Comparison of ENCODE assay signal across 1 cellular context in the genomic region with DNA sequence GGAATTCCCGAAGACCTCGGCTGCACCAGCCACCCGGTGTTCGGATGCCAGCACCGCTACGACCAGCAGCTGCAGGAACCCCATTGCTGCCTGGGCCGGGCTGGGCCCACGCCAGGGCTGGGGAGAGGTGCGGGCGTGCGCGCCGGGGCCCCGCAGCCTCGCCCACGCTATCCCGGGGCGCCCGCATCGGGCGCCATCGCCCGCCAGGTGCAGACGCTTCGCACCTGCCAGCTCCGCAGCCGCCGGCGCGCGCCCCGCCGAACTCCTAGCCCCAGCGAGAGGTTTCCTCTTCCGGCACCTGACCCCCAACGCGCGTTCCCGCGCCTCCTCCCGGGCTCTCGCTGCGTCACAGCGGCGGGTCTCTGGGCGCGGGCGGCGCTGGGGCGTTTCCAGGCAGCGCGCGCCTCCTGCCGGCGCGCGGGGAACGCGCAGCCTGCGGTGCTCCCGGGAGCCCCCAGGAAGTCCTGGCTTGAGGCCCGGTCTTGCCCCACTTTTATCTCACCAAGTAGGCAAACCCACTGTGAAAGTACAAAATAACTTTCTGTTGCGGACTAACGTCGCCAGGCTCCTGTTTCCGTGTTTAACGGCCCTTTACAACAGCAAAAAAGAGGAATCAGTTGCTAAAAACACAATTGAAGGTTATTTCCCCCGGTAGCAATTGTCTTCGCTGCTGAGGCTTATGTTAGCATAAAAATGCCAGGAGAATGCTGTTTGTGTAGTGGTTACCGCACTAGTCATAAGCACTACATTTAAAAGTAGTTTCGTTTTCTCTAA.
TF ChIP-seq lines count a peak whose summit lies in the region.

A gene with protein sequence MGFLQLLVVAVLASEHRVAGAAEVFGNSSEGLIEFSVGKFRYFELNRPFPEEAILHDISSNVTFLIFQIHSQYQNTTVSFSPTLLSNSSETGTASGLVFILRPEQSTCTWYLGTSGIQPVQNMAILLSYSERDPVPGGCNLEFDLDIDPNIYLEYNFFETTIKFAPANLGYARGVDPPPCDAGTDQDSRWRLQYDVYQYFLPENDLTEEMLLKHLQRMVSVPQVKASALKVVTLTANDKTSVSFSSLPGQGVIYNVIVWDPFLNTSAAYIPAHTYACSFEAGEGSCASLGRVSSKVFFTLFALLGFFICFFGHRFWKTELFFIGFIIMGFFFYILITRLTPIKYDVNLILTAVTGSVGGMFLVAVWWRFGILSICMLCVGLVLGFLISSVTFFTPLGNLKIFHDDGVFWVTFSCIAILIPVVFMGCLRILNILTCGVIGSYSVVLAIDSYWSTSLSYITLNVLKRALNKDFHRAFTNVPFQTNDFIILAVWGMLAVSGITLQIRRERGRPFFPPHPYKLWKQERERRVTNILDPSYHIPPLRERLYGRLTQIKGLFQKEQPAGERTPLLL (minus strand): TSS at position 300 of the 774 bp plus-strand sequence. CDS start 216 bp downstream, at position 84.

TF ChIP-seq in K562, 482 proteins besides CTCF, POLR2A, EP300 and RAD21 (continued from another document and continues in another):
- TF ChIP-seq, protein P1, sequence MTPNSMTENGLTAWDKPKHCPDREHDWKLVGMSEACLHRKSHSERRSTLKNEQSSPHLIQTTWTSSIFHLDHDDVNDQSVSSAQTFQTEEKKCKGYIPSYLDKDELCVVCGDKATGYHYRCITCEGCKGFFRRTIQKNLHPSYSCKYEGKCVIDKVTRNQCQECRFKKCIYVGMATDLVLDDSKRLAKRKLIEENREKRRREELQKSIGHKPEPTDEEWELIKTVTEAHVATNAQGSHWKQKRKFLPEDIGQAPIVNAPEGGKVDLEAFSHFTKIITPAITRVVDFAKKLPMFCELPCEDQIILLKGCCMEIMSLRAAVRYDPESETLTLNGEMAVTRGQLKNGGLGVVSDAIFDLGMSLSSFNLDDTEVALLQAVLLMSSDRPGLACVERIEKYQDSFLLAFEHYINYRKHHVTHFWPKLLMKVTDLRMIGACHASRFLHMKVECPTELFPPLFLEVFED (CRISPR knock-in tag; conservative IDR thresholded peaks at IDR 0.05), result no peak
- TF ChIP-seq PHB2 (IDR thresholded peaks at IDR 0.05; ENCODE audit: low read depth), result no peak
- no peak for TF ChIP-seq MCM2 (IDR thresholded peaks at IDR 0.05; ENCODE audit: low read depth)
- 0 out of 2 replicates have a peak, but pooled peaks have one; percentile 29 for TF ChIP-seq LEF1 (IDR thresholded peaks at IDR 0.05)
- TF ChIP-seq MTA3 (IDR thresholded peaks at IDR 0.05; ENCODE audit: borderline replicate concordance), result no peak; the same call in 1 of the 2 replicates
- no peak; a peak in 2 of 4 replicates for TF ChIP-seq RCOR1 (IDR thresholded peaks at IDR 0.05; ENCODE audit: borderline replicate concordance in 1 of 2, low read depth in 2 of 2, low read length in 2 of 2)
- TF ChIP-seq ZNF184 (CRISPR knock-in tag; IDR thresholded peaks at IDR 0.05), result no peak
- no peak for TF ChIP-seq ZNF174 (CRISPR knock-in tag; IDR thresholded peaks at IDR 0.05)
- peak; percentile 70 for TF ChIP-seq KDM5B (IDR thresholded peaks at IDR 0.05; ENCODE audit: insufficient replicate concordance, low read depth, low read length)
- 0 out of 2 replicates have a peak, but pooled peaks have one; percentile 33 for TF ChIP-seq SMARCA4 (IDR thresholded peaks at IDR 0.05)
- TF ChIP-seq, protein P2, sequence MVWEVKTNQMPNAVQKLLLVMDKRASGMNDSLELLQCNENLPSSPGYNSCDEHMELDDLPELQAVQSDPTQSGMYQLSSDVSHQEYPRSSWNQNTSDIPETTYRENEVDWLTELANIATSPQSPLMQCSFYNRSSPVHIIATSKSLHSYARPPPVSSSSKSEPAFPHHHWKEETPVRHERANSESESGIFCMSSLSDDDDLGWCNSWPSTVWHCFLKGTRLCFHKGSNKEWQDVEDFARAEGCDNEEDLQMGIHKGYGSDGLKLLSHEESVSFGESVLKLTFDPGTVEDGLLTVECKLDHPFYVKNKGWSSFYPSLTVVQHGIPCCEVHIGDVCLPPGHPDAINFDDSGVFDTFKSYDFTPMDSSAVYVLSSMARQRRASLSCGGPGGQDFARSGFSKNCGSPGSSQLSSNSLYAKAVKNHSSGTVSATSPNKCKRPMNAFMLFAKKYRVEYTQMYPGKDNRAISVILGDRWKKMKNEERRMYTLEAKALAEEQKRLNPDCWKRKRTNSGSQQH (CRISPR knock-in tag; IDR thresholded peaks at IDR 0.05), result no peak
- no peak for TF ChIP-seq LCOR (CRISPR knock-in tag; IDR thresholded peaks at IDR 0.05)
- TF ChIP-seq, protein P3, sequence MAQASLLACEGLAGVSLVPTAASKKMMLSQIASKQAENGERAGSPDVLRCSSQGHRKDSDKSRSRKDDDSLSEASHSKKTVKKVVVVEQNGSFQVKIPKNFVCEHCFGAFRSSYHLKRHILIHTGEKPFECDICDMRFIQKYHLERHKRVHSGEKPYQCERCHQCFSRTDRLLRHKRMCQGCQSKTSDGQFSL (CRISPR knock-in tag; IDR thresholded peaks at IDR 0.05), result no peak
- TF ChIP-seq, protein P3 (tag; IDR thresholded peaks at IDR 0.05), result no peak
- TF ChIP-seq, protein P4, sequence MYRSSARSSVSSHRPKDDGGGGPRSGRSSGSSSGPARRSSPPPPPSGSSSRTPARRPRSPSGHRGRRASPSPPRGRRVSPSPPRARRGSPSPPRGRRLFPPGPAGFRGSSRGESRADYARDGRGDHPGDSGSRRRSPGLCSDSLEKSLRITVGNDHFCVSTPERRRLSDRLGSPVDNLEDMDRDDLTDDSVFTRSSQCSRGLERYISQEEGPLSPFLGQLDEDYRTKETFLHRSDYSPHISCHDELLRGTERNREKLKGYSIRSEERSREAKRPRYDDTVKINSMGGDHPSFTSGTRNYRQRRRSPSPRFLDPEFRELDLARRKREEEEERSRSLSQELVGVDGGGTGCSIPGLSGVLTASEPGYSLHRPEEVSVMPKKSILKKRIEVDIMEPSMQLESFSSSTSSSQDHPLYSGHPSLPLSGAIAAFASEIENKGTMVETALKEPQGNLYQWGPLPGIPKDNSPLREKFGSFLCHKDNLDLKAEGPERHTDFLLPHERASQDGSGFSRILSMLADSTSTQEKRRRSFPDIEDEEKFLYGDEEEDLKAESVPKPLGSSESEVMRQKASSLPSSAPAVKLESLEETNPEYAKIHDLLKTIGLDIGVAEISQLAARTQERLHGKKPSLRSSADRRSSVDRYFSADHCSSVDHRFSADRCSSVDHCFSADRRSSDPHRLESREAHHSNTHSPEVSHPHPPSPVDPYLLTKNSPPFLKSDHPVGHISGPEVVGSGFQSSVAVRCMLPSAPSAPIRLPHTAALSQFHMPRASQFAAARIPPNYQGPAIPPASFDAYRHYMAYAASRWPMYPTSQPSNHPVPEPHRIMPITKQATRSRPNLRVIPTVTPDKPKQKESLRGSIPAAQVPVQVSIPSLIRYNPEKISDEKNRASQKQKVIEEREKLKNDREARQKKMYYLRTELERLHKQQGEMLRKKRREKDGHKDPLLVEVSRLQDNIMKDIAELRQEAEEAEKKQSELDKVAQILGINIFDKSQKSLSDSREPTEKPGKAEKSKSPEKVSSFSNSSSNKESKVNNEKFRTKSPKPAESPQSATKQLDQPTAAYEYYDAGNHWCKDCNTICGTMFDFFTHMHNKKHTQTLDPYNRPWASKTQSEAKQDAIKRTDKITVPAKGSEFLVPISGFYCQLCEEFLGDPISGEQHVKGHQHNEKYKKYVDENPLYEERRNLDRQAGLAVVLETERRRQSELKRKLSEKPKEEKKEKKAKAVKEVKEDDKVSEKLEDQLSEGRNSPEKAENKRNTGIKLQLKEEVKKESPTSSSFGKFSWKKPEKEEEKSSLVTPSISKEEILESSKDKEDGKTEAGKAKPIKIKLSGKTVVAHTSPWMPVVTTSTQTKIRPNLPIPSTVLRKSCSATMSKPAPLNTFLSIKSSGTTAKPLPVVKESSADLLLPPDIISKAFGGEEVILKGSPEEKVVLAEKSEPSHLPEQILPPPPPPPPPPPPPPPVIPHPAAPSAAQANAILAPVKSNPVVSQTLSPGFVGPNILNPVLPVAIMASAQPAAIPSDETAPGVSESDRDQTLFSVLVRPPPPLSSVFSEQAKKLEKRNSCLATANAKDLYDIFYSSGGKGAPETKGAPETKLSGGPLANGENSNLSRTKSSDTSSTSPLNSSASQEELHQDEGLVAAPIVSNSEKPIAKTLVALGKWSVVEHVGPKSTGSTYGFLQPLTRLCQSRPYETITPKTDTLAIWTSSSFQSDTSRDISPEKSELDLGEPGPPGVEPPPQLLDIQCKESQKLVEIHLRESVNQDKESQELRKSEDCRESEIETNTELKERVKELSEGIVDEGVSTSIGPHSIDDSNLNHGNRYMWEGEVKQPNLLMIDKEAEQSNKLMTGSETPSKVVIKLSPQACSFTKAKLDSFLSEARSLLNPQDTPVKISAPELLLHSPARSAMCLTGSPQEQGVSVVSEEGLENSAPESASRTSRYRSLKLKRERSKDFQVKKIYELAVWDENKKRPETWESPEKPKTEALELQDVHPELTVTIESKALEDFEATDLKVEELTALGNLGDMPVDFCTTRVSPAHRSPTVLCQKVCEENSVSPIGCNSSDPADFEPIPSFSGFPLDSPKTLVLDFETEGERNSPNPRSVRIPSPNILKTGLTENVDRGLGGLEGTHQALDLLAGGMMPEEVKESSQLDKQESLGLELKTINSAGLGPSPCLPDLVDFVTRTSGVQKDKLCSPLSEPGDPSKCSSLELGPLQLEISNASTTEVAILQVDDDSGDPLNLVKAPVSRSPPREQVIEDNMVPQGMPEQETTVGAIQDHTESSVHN (IDR thresholded peaks at IDR 0.05; ENCODE audit: borderline replicate concordance in 1 of 2, low read depth in 1 of 2), result no peak
- TF ChIP-seq NFIX (CRISPR knock-in tag; IDR thresholded peaks at IDR 0.05; ENCODE audit: low read depth), result no peak
- TF ChIP-seq ZSCAN32 (CRISPR knock-in tag; IDR thresholded peaks at IDR 0.05), result no peak
- TF ChIP-seq EHMT2 (IDR thresholded peaks at IDR 0.05), result no peak
- TF ChIP-seq, protein P5, sequence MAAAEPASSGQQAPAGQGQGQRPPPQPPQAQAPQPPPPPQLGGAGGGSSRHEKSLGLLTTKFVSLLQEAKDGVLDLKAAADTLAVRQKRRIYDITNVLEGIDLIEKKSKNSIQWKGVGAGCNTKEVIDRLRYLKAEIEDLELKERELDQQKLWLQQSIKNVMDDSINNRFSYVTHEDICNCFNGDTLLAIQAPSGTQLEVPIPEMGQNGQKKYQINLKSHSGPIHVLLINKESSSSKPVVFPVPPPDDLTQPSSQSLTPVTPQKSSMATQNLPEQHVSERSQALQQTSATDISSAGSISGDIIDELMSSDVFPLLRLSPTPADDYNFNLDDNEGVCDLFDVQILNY (CRISPR knock-in tag; IDR thresholded peaks at IDR 0.05), result no peak
- no peak for TF ChIP-seq SUPT5H (IDR thresholded peaks at IDR 0.05)
- TF ChIP-seq SIN3B (IDR thresholded peaks at IDR 0.05; ENCODE audit: low read depth), result peak; percentile 65
- TF ChIP-seq NEUROD1 (IDR thresholded peaks at IDR 0.05; ENCODE audit: borderline replicate concordance, low read depth, low read length, partially characterized antibody), result no peak
- no peak for TF ChIP-seq MED1 (CRISPR knock-in tag; IDR thresholded peaks at IDR 0.05; ENCODE audit: borderline replicate concordance)
- TF ChIP-seq, protein P6, sequence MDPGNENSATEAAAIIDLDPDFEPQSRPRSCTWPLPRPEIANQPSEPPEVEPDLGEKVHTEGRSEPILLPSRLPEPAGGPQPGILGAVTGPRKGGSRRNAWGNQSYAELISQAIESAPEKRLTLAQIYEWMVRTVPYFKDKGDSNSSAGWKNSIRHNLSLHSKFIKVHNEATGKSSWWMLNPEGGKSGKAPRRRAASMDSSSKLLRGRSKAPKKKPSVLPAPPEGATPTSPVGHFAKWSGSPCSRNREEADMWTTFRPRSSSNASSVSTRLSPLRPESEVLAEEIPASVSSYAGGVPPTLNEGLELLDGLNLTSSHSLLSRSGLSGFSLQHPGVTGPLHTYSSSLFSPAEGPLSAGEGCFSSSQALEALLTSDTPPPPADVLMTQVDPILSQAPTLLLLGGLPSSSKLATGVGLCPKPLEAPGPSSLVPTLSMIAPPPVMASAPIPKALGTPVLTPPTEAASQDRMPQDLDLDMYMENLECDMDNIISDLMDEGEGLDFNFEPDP (CRISPR knock-in tag; IDR thresholded peaks at IDR 0.05), result no peak
- TF ChIP-seq, protein P7, sequence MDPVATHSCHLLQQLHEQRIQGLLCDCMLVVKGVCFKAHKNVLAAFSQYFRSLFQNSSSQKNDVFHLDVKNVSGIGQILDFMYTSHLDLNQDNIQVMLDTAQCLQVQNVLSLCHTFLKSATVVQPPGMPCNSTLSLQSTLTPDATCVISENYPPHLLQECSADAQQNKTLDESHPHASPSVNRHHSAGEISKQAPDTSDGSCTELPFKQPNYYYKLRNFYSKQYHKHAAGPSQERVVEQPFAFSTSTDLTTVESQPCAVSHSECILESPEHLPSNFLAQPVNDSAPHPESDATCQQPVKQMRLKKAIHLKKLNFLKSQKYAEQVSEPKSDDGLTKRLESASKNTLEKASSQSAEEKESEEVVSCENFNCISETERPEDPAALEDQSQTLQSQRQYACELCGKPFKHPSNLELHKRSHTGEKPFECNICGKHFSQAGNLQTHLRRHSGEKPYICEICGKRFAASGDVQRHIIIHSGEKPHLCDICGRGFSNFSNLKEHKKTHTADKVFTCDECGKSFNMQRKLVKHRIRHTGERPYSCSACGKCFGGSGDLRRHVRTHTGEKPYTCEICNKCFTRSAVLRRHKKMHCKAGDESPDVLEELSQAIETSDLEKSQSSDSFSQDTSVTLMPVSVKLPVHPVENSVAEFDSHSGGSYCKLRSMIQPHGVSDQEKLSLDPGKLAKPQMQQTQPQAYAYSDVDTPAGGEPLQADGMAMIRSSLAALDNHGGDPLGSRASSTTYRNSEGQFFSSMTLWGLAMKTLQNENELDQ (CRISPR knock-in tag; IDR thresholded peaks at IDR 0.05; ENCODE audit: borderline replicate concordance), result no peak
- TF ChIP-seq NR4A1 (CRISPR knock-in tag; IDR thresholded peaks at IDR 0.05), result no peak
- 0 out of 2 replicates have a peak, but pooled peaks have one; percentile 48 for TF ChIP-seq NR4A1 (tag; IDR thresholded peaks at IDR 0.05)
- no peak for TF ChIP-seq ZNF79 (CRISPR knock-in tag; IDR thresholded peaks at IDR 0.05; ENCODE audit: low read depth)
- no peak for TF ChIP-seq SLC30A9 (CRISPR knock-in tag; IDR thresholded peaks at IDR 0.05)
- TF ChIP-seq SMARCE1 (IDR thresholded peaks at IDR 0.05), result no peak
- TF ChIP-seq, protein P8, sequence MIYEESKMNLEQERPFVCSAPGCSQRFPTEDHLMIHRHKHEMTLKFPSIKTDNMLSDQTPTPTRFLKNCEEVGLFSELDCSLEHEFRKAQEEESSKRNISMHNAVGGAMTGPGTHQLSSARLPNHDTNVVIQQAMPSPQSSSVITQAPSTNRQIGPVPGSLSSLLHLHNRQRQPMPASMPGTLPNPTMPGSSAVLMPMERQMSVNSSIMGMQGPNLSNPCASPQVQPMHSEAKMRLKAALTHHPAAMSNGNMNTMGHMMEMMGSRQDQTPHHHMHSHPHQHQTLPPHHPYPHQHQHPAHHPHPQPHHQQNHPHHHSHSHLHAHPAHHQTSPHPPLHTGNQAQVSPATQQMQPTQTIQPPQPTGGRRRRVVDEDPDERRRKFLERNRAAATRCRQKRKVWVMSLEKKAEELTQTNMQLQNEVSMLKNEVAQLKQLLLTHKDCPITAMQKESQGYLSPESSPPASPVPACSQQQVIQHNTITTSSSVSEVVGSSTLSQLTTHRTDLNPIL (CRISPR knock-in tag; IDR thresholded peaks at IDR 0.05), result no peak
- TF ChIP-seq HNRNPL (IDR thresholded peaks at IDR 0.05; ENCODE audit: low read depth, low read length), result peak; percentile 70; the same call in 1 of the 2 replicates
- TF ChIP-seq ZBTB1 (CRISPR knock-in tag; IDR thresholded peaks at IDR 0.05; ENCODE audit: borderline replicate concordance, low read depth), result no peak
- TF ChIP-seq ZNF830 (CRISPR knock-in tag; IDR thresholded peaks at IDR 0.05), result no peak
- TF ChIP-seq CREB1 (IDR thresholded peaks at IDR 0.05), result peak; percentile 72
- peak; percentile 70; the same call in 1 of the 2 replicates for TF ChIP-seq CREB1 (CRISPR knock-in tag; IDR thresholded peaks at IDR 0.05)
- TF ChIP-seq KLF10 (CRISPR knock-in tag; IDR thresholded peaks at IDR 0.05), result no peak
- no peak for TF ChIP-seq SAP30 (IDR thresholded peaks at IDR 0.05; ENCODE audit: borderline replicate concordance, insufficient read depth, low read depth, low read length, poor library complexity, severe bottlenecking)
